In the genomic region with DNA sequence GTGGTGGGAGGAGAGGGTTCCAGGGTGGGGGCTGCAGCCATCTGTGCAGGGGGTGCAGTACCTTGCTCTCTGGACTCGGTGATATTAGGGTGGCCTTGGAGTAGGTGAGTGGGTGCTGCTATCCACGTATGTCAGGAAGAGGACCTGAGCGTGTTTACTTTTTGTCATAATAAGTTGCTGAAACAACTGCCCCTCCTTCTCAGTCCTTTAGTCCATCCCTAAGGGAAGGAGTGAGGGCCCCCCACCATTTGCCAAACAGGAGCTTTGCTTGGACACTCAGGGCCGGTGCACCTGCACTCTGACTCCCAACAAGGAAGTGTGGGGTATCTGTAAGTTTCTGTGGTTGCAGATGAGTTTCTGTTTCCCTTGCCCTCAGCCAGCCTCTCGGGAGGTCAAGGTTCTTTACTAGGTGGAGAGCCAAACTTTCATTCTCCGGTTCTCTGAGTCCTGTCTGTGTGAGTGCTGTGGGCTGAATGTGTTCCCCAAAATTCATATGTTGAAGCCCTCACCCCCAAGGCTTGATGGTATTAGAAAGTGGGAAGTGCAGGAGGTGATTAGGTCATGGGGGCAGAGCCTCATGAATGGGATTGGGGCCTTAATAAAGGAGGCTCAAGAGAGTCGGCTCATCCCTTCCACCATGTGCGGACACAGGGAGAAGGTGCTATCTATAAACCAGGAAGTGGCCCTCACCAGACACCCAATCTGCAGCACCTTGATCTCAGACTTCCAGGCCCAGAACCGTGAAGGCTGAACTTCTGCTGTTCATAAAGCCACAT, we compare ENCODE assay signal across 1 cellular context.
TF ChIP-seq lines count a peak whose summit lies in the region.

No MANE protein-coding gene starts in this region.

TF ChIP-seq in HepG2, 621 proteins besides CTCF, POLR2A, EP300 and RAD21 (continued from another document and continues in another):
- TF ChIP-seq, protein P1, sequence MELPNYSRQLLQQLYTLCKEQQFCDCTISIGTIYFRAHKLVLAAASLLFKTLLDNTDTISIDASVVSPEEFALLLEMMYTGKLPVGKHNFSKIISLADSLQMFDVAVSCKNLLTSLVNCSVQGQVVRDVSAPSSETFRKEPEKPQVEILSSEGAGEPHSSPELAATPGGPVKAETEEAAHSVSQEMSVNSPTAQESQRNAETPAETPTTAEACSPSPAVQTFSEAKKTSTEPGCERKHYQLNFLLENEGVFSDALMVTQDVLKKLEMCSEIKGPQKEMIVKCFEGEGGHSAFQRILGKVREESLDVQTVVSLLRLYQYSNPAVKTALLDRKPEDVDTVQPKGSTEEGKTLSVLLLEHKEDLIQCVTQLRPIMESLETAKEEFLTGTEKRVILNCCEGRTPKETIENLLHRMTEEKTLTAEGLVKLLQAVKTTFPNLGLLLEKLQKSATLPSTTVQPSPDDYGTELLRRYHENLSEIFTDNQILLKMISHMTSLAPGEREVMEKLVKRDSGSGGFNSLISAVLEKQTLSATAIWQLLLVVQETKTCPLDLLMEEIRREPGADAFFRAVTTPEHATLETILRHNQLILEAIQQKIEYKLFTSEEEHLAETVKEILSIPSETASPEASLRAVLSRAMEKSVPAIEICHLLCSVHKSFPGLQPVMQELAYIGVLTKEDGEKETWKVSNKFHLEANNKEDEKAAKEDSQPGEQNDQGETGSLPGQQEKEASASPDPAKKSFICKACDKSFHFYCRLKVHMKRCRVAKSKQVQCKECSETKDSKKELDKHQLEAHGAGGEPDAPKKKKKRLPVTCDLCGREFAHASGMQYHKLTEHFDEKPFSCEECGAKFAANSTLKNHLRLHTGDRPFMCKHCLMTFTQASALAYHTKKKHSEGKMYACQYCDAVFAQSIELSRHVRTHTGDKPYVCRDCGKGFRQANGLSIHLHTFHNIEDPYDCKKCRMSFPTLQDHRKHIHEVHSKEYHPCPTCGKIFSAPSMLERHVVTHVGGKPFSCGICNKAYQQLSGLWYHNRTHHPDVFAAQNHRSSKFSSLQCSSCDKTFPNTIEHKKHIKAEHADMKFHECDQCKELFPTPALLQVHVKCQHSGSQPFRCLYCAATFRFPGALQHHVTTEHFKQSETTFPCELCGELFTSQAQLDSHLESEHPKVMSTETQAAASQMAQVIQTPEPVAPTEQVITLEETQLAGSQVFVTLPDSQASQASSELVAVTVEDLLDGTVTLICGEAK (IDR thresholded peaks at IDR 0.05), result no peak
- TF ChIP-seq, protein P1 (CRISPR knock-in tag; IDR thresholded peaks at IDR 0.05), result 0 out of 2 replicates have a peak, but pooled peaks have one; percentile 46
- TF ChIP-seq FOXP4 (CRISPR knock-in tag; IDR thresholded peaks at IDR 0.05) (0 out of 2 replicates have a peak, but pooled peaks have one; percentile 42), ZNF496 (CRISPR knock-in tag; IDR thresholded peaks at IDR 0.05; ENCODE audit: insufficient replicate concordance) (no peak), GLI4 (CRISPR knock-in tag; IDR thresholded peaks at IDR 0.05; ENCODE audit: borderline replicate concordance) (0 out of 2 replicates have a peak, but pooled peaks have one; percentile 62), ATAD3A (CRISPR knock-in tag; IDR thresholded peaks at IDR 0.05) (no peak), NR2F6 (IDR thresholded peaks at IDR 0.05) (peak; percentile 53; the same call in 1 of the 2 replicates), NR2F6 (CRISPR knock-in tag; IDR thresholded peaks at IDR 0.05) (0 out of 2 replicates have a peak, but pooled peaks have one; percentile 42), SP5 (CRISPR knock-in tag; IDR thresholded peaks at IDR 0.05; ENCODE audit: borderline replicate concordance, low read depth) (peak; percentile 84), KMT2A (CRISPR knock-in tag; IDR thresholded peaks at IDR 0.05) (0 out of 2 replicates have a peak, but pooled peaks have one; percentile 5), MEIS2 (CRISPR knock-in tag; IDR thresholded peaks at IDR 0.05) (peak; percentile 4; the same call in 1 of the 2 replicates), FOXO1 (CRISPR knock-in tag; IDR thresholded peaks at IDR 0.05) (peak; percentile 44; the same call in 1 of the 2 replicates), ZNF816 (CRISPR knock-in tag; IDR thresholded peaks at IDR 0.05; ENCODE audit: borderline replicate concordance) (no peak), ZNF446 (CRISPR knock-in tag; IDR thresholded peaks at IDR 0.05) (0 out of 2 replicates have a peak, but pooled peaks have one; percentile 48), MAZ (IDR thresholded peaks at IDR 0.05; ENCODE audit: borderline replicate concordance, low read depth, low read length) (no peak), MAZ (CRISPR knock-in tag; IDR thresholded peaks at IDR 0.05; ENCODE audit: low read depth) (0 out of 2 replicates have a peak, but pooled peaks have one; percentile 26), SYNCRIP (IDR thresholded peaks at IDR 0.05; ENCODE audit: insufficient read depth, low read depth, low read length) (no peak), ZZZ3 (CRISPR knock-in tag; IDR thresholded peaks at IDR 0.05; ENCODE audit: borderline replicate concordance) (0 out of 2 replicates have a peak, but pooled peaks have one; percentile 55), HINFP (CRISPR knock-in tag; IDR thresholded peaks at IDR 0.05; ENCODE audit: low read depth) (0 out of 2 replicates have a peak, but pooled peaks have one; percentile 36), TOPORS (CRISPR knock-in tag; IDR thresholded peaks at IDR 0.05) (no peak), FOXP1 (IDR thresholded peaks at IDR 0.05) (no peak), FOXP1 (CRISPR knock-in tag; IDR thresholded peaks at IDR 0.05) (peak; percentile 64; the same call in 1 of the 2 replicates), ZNF224 (CRISPR knock-in tag; IDR thresholded peaks at IDR 0.05) (no peak), ZMAT5 (CRISPR knock-in tag; IDR thresholded peaks at IDR 0.05; ENCODE audit: borderline replicate concordance, low read depth) (no peak)
- TF ChIP-seq, protein P2, sequence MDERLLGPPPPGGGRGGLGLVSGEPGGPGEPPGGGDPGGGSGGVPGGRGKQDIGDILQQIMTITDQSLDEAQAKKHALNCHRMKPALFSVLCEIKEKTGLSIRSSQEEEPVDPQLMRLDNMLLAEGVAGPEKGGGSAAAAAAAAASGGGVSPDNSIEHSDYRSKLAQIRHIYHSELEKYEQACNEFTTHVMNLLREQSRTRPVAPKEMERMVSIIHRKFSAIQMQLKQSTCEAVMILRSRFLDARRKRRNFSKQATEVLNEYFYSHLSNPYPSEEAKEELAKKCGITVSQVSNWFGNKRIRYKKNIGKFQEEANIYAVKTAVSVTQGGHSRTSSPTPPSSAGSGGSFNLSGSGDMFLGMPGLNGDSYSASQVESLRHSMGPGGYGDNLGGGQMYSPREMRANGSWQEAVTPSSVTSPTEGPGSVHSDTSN (CRISPR knock-in tag; IDR thresholded peaks at IDR 0.05), result no peak
- TF ChIP-seq, protein P3, sequence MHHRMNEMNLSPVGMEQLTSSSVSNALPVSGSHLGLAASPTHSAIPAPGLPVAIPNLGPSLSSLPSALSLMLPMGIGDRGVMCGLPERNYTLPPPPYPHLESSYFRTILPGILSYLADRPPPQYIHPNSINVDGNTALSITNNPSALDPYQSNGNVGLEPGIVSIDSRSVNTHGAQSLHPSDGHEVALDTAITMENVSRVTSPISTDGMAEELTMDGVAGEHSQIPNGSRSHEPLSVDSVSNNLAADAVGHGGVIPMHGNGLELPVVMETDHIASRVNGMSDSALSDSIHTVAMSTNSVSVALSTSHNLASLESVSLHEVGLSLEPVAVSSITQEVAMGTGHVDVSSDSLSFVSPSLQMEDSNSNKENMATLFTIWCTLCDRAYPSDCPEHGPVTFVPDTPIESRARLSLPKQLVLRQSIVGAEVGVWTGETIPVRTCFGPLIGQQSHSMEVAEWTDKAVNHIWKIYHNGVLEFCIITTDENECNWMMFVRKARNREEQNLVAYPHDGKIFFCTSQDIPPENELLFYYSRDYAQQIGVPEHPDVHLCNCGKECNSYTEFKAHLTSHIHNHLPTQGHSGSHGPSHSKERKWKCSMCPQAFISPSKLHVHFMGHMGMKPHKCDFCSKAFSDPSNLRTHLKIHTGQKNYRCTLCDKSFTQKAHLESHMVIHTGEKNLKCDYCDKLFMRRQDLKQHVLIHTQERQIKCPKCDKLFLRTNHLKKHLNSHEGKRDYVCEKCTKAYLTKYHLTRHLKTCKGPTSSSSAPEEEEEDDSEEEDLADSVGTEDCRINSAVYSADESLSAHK (CRISPR knock-in tag; IDR thresholded peaks at IDR 0.05; ENCODE audit: borderline replicate concordance), result no peak
- TF ChIP-seq, protein P4, sequence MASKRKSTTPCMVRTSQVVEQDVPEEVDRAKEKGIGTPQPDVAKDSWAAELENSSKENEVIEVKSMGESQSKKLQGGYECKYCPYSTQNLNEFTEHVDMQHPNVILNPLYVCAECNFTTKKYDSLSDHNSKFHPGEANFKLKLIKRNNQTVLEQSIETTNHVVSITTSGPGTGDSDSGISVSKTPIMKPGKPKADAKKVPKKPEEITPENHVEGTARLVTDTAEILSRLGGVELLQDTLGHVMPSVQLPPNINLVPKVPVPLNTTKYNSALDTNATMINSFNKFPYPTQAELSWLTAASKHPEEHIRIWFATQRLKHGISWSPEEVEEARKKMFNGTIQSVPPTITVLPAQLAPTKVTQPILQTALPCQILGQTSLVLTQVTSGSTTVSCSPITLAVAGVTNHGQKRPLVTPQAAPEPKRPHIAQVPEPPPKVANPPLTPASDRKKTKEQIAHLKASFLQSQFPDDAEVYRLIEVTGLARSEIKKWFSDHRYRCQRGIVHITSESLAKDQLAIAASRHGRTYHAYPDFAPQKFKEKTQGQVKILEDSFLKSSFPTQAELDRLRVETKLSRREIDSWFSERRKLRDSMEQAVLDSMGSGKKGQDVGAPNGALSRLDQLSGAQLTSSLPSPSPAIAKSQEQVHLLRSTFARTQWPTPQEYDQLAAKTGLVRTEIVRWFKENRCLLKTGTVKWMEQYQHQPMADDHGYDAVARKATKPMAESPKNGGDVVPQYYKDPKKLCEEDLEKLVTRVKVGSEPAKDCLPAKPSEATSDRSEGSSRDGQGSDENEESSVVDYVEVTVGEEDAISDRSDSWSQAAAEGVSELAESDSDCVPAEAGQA (IDR thresholded peaks at IDR 0.05; ENCODE audit: low read depth), result no peak
- TF ChIP-seq, protein P4 (CRISPR knock-in tag; IDR thresholded peaks at IDR 0.05; ENCODE audit: borderline replicate concordance), result no peak
